ENCODE assay signal across 18 cellular contexts in genomic region chr16:2845116-2845515, GRCh38. TPM values are rescaled to one million over a fixed set of nuclear protein-coding genes. Genes with fewer than 3 reads are reported as not detected.
DNase-seq lines count a peak whose midpoint lies in the region; ATAC-seq, FAIRE-seq and TF ChIP-seq lines count a peak whose summit lies in the region.
"Had no signal": no experiment of that assay in that cellular context is flagged by ENCODE, and none has a peak within 500 bp of the region (broad histone marks: within the 10 kb centered on the region; RNA-seq: fewer than 3 reads in every experiment).

No MANE protein-coding gene starts in this region.

- FAIRE-seq in GM12891 (lab: Jason Lieb, UNC) (peak; percentile 35), urothelium cell line (lab: Jason Lieb, UNC) (peak; percentile 32)

- TF ChIP-seq POLR2A in GM12891 (IDR thresholded peaks at IDR 0.05; ENCODE audit: low read depth, low read length), result no peak

- TF ChIP-seq CTCF in OCI-LY7 (conservative IDR thresholded peaks at IDR 0.05; ENCODE audit: low read length) (no peak), GM10248 (IDR thresholded peaks at IDR 0.05; ENCODE audit: control extremely low read depth, extremely low read depth, low read depth, missing control alignments) (no peak)

- no peaks in the 10 kb centered on the region for H3K36me3 ChIP-seq in OCI-LY7 (ENCODE audit: insufficient read depth, low read length)
- H3K36me3 ChIP-seq: BE2C, SJSA1 had no signal

- H3K4me2 ChIP-seq in OCI-LY7 (ENCODE audit: low read length), result no peak overlapping the region

- peaks cover 0 to 10% of the 10 kb centered on the region in 2 donors for H3K27me3 Mint-ChIP-seq in effector memory CD8-positive, alpha-beta T cell

- no peaks in the 10 kb centered on the region for H3K4me1 ChIP-seq in OCI-LY7 (ENCODE audit: insufficient read depth, low read length, poor library complexity, severe bottlenecking)
- H3K4me1 ChIP-seq: BE2C had no signal

- no peaks in the 10 kb centered on the region for H4K20me1 ChIP-seq in OCI-LY7 (ENCODE audit: insufficient read depth, low read length)

- POLR2A ChIA-PET in OCI-LY7 (lab: Charles Lee), result no interaction called here
- POLR2A ChIA-PET in GM10248 (lab: Yijun Ruan, JAX), result no interaction called here

- intact Hi-C loops in OCI-LY7 (cut with micrococcal nuclease; ENCODE audit: unreplicated experiment), result no loop called here

- peak overlapping the region; percentile 31; the same call in 1 of the 2 replicates for H2AFZ ChIP-seq in OCI-LY7 (ENCODE audit: low read length)

- H3K79me2 ChIP-seq in OCI-LY7 (ENCODE audit: insufficient read depth, low read depth, low read length), result no peaks in the 10 kb centered on the region

- H3K9me2 ChIP-seq in OCI-LY7 (ENCODE audit: insufficient read depth, low read length), result no peaks in the 10 kb centered on the region

- BruUV-seq in OCI-LY7 (replicated peaks; lab: Mats Ljungman, UMichigan), result no TSS peak

- CTCF ChIA-PET in OCI-LY7 (lab: Charles Lee; ENCODE audit: unreplicated experiment), result no interaction called here
- CTCF ChIA-PET in GM10248 (lab: Yijun Ruan, JAX), result interaction anchor here (1.0 to 1.4 kb wide), 4 partner anchors 23 to 92 kb away, joined by 3 to 5 read pairs (median 4); no protein-coding TSS in a partner anchor

- no peaks in the 10 kb centered on the region for H3K9me3 ChIP-seq in OCI-LY7 (ENCODE audit: low read length)
- H3K9me3 ChIP-seq: SJSA1 had no signal

- no peak overlapping the region for H3K4me3 ChIP-seq in OCI-LY7 (ENCODE audit: low read depth, low read length, poor library complexity, severe bottlenecking)
- H3K4me3 ChIP-seq: SJSA1 had no signal

- peak overlapping the region; percentile 70 to 91 for H3K27ac Mint-ChIP-seq in effector memory CD8-positive, alpha-beta T cell

- H3K4me1 Mint-ChIP-seq in effector memory CD8-positive, alpha-beta T cell (ENCODE audit: low read depth in 2 of 2), result peaks cover 42 to 49% of the 10 kb centered on the region in 2 donors

- no peak overlapping the region for H3K4me3 Mint-ChIP-seq in effector memory CD8-positive, alpha-beta T cell
- H3K4me3 Mint-ChIP-seq: CD4-positive, alpha-beta T cell had no signal

- peak; percentile 20 for ATAC-seq in effector memory CD8-positive, alpha-beta T cell (replicated peaks)
- no peak for ATAC-seq in GM18907 (IDR thresholded peaks at IDR 0.05; ENCODE audit: unreplicated experiment)

- DNase-seq in GM12891 (ENCODE audit: insufficient read length, low spot score) (no peak), OCI-LY7 (ENCODE audit: low spot score) (no peak), urothelium cell line (ENCODE audit: low spot score) (no peak), GM10248 (ENCODE audit: extremely low spot score) (no peak), AG20443 (ENCODE audit: low spot score) (no peak)
- no peak for DNase-seq in effector memory CD8-positive, alpha-beta T cell
- DNase-seq: BE2C; CD4-positive, alpha-beta T cell; GDM1; NCI-H187; NCI-H345; NCI-H69; SW 1271 had no signal

- H3K9me3 Mint-ChIP-seq in effector memory CD8-positive, alpha-beta T cell, result no peaks in the 10 kb centered on the region
- H3K9me3 Mint-ChIP-seq: CD4-positive, alpha-beta T cell had no signal

- no peak overlapping the region for H3K27ac ChIP-seq in OCI-LY7 (ENCODE audit: low read depth, low read length, poor library complexity, severe bottlenecking)
- H3K27ac ChIP-seq: SJSA1 had no signal

- peaks cover 10% of the 10 kb centered on the region for H3K36me3 Mint-ChIP-seq in effector memory CD8-positive, alpha-beta T cell (ENCODE audit: insufficient read depth)

TF ChIP-seq in GM12891, 5 proteins besides CTCF, POLR2A, EP300 and RAD21:
- no peak for TF ChIP-seq PAX5 (IDR thresholded peaks at IDR 0.05; ENCODE audit: insufficient read depth, low read length, severe bottlenecking)

RNA-seq across cellular contexts. Expression of gene PRSS22, which starts 12.9 kb away (rescaled TPM):
- polyA plus RNA-seq in GM12891 (2012; ENCODE audit: low read depth, missing spikeins), result not detected
- total RNA-seq in OCI-LY7 (2014; rRNA removed; shearing (Covaris generic)), result not detected in 2 replicates
- not detected in 2 replicates for total RNA-seq in OCI-LY7 (2022)
- total RNA-seq: H4, LHCN-M2, SJSA1 had no signal

RNA-seq across cellular contexts. Expression of gene ZG16B, which starts 15.0 kb away (rescaled TPM):
- polyA plus RNA-seq in GM12891 (2012; ENCODE audit: low read depth, missing spikeins), result 8.1 TPM
- total RNA-seq in OCI-LY7 (2014; rRNA removed; shearing (Covaris generic)), result 1.2 and 4.0 TPM in 2 replicates
- 2.5 and 2.6 TPM in 2 replicates for total RNA-seq in OCI-LY7 (2022)
- total RNA-seq: CD4-positive, alpha-beta T cell; LHCN-M2 had no signal

RNA-seq across cellular contexts. Expression of gene PRSS21, which starts 28.1 kb away (rescaled TPM):
- polyA plus RNA-seq in GM12891 (2012; ENCODE audit: low read depth, missing spikeins), result 29.1 TPM
- total RNA-seq in OCI-LY7 (2014; rRNA removed; shearing (Covaris generic)), result 44.5 and 68.7 TPM in 2 replicates
- total RNA-seq in OCI-LY7 (2022), result 69.6 and 75.1 TPM in 2 replicates
- total RNA-seq: CD4-positive, alpha-beta T cell; H4; LHCN-M2; SJSA1 had no signal

RNA-seq across cellular contexts. Expression of gene FLYWCH2, which starts 37.9 kb away (rescaled TPM):
- 15.3 TPM for polyA plus RNA-seq in GM12891 (2012; ENCODE audit: low read depth, missing spikeins)
- 38.7 and 44.9 TPM in 2 replicates for total RNA-seq in OCI-LY7 (2014; rRNA removed; shearing (Covaris generic))
- total RNA-seq in OCI-LY7 (2022), result 22.3 and 23.9 TPM in 2 replicates

RNA-seq across cellular contexts. Expression of gene PRSS41, which starts 46.8 kb away (rescaled TPM):
- not detected for polyA plus RNA-seq in GM12891 (2012; ENCODE audit: low read depth, missing spikeins)
- not detected in 2 replicates for total RNA-seq in OCI-LY7 (2014; rRNA removed; shearing (Covaris generic))
- total RNA-seq in OCI-LY7 (2022), result not detected in 2 replicates
- total RNA-seq: CD4-positive, alpha-beta T cell; H4; LHCN-M2; SJSA1 had no signal
- polyA plus RNA-seq: AG04450 had no signal
